8 cellular contexts compared by ENCODE assay signal in genomic region chr2:8915941-8916340, GRCh38.
"Had no signal": no experiment of that assay in that cellular context is flagged by ENCODE, and none has a peak within 500 bp of the region (broad histone marks: within the 10 kb centered on the region; RNA-seq: fewer than 3 reads in every experiment).

No MANE protein-coding gene starts in this region.

- DNase-seq: H9, HCEC 1CT, KBM-7 had no signal

- H3K27ac ChIP-seq: KMS-11 had no signal

- H3K4me2 ChIP-seq: GM23338, KMS-11 had no signal

- H3K27ac Mint-ChIP-seq: GM23338 had no signal

- FAIRE-seq: H1, H54, HTR-8/SVneo had no signal

- H3K9ac ChIP-seq: KMS-11 had no signal

- H3K4me3 ChIP-seq: GM23338 had no signal

- H3K4me3 Mint-ChIP-seq: GM23338, H9 had no signal

- ATAC-seq: GM23338 had no signal

- H2AFZ ChIP-seq: GM23338 had no signal
